24 cellular contexts compared by ENCODE assay signal in genomic region chr1:244700808-244701207, GRCh38.
"Had no signal": no experiment of that assay in that cellular context is flagged by ENCODE, and none has a peak within 500 bp of the region (broad histone marks: within the 10 kb centered on the region; RNA-seq: fewer than 3 reads in every experiment).

No MANE protein-coding gene starts in this region.

- H3K4me2 ChIP-seq: hepatocyte had no signal

- ATAC-seq: effector memory CD8-positive, alpha-beta T cell; foreskin keratinocyte; gastroesophageal sphincter; heart left ventricle; left lung; left ventricle myocardium superior; lower lobe of right lung; mucosa of descending colon had no signal

- H2AFZ ChIP-seq: hepatocyte had no signal

- H3K9me3 ChIP-seq: colonic mucosa, esophagus muscularis mucosa, gastroesophageal sphincter, left lung, lower lobe of right lung, mucosa of descending colon had no signal

- H3K27ac ChIP-seq: colonic mucosa, esophagus muscularis mucosa, foreskin keratinocyte, gastroesophageal sphincter, heart left ventricle, hepatocyte, left lung, lower lobe of right lung had no signal

- FAIRE-seq: endometrium, endothelial cell of umbilical vein, frontal cortex, kidney had no signal

- H3K79me2 ChIP-seq: hepatocyte had no signal

- H3K4me3 ChIP-seq: colonic mucosa, esophagus muscularis mucosa, gastroesophageal sphincter, heart left ventricle, hepatocyte, left lung, lower lobe of right lung, mucosa of descending colon had no signal

- H3K27me3 ChIP-seq: colonic mucosa, esophagus muscularis mucosa, foreskin keratinocyte, gastroesophageal sphincter, heart left ventricle, hepatocyte, left lung had no signal

- DNase-seq: colonic mucosa; cortex of kidney; effector CD8-positive, alpha-beta T cell; effector memory CD8-positive, alpha-beta T cell; endodermal cell; foreskin keratinocyte; heart left ventricle; hypothalamus; immature natural killer cell; islet precursor cell; kidney; kidney glomerular epithelial cell; left lung; left ventricle myocardium superior; lower lobe of right lung; mesenchymal stem cell; mucosa of descending colon; naive B cell had no signal

- H3K4me1 ChIP-seq: colonic mucosa, foreskin keratinocyte, gastroesophageal sphincter, left lung had no signal

- H3K36me3 ChIP-seq: colonic mucosa had no signal
